1 cellular context compared by ENCODE assay signal in the genomic region with DNA sequence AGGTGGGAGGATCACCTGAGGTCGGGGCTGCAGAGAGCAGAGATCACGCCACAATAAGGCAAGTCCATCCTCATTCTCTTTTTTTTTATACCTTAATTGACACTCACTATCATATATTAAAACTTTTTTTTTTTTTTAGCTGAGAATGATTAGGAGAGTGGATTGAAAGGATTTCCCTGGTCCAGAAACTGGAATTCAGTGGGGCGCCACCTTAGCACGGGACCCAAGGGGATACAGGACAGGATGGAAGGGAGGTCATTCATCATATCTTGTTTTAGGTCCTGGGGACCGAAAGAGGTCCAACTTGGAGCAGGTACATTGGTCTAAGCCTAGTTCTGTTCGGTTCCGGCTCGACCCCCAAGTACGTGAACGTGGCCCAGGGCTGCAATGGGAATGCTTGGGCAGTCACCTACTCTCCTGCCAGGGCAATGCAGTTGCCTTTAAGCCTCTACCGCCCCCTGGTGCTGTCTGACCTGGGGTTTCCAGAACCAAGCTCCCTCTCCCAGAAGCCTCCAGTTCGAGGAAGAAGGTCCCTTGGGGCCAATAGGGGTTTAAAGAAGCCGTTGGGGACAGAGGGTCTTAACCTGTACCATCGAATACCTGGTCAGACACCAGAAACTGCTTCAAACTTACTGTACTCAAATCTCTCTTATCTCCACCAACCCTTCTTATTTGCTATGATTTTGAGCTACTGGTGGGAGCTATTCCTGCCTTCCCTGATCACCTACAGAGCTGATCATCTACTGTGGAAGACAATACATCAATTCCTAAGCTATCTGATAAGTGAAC.
TF ChIP-seq lines count a peak whose summit lies in the region.

No MANE protein-coding gene starts in this region.

TF ChIP-seq in HepG2, 621 proteins besides CTCF, POLR2A, EP300 and RAD21 (continued from another document and continues in another):
- TF ChIP-seq MAFF (IDR thresholded peaks at IDR 0.05; ENCODE audit: low read depth, low read length) (no peak), ZFP91 (CRISPR knock-in tag; IDR thresholded peaks at IDR 0.05; ENCODE audit: borderline replicate concordance) (peak; percentile 63; the same call in 1 of the 2 replicates), HNRNPK (IDR thresholded peaks at IDR 0.05; ENCODE audit: low read depth, low read length, poor library complexity, severe bottlenecking) (no peak), STAT5B (CRISPR knock-in tag; IDR thresholded peaks at IDR 0.05) (no peak), ZNF768 (CRISPR knock-in tag; IDR thresholded peaks at IDR 0.05) (no peak), NFE2L1 (CRISPR knock-in tag; IDR thresholded peaks at IDR 0.05; ENCODE audit: borderline replicate concordance) (no peak), ZNF329 (CRISPR knock-in tag; IDR thresholded peaks at IDR 0.05; ENCODE audit: low read depth) (no peak), ETV6 (CRISPR knock-in tag; conservative IDR thresholded peaks at IDR 0.05) (no peak), CBFB (CRISPR knock-in tag; IDR thresholded peaks at IDR 0.05) (0 out of 2 replicates have a peak, but pooled peaks have one; percentile 62), ZC3H4 (CRISPR knock-in tag; IDR thresholded peaks at IDR 0.05; ENCODE audit: borderline replicate concordance) (no peak), ZNF891 (CRISPR knock-in tag; IDR thresholded peaks at IDR 0.05) (no peak), KIAA2018 (CRISPR knock-in tag; IDR thresholded peaks at IDR 0.05; ENCODE audit: borderline replicate concordance) (no peak), ZNF512B (CRISPR knock-in tag; IDR thresholded peaks at IDR 0.05; ENCODE audit: borderline replicate concordance) (peak; percentile 37; the same call in 1 of the 2 replicates), ZNF549 (CRISPR knock-in tag; IDR thresholded peaks at IDR 0.05) (no peak), AHR (CRISPR knock-in tag; IDR thresholded peaks at IDR 0.05) (0 out of 2 replicates have a peak, but pooled peaks have one; percentile 61), PAWR (CRISPR knock-in tag; IDR thresholded peaks at IDR 0.05; ENCODE audit: borderline replicate concordance) (no peak), NFIB (CRISPR knock-in tag; IDR thresholded peaks at IDR 0.05; ENCODE audit: borderline replicate concordance) (no peak), MEIS1 (CRISPR knock-in tag; IDR thresholded peaks at IDR 0.05; ENCODE audit: borderline replicate concordance) (no peak), LCORL (IDR thresholded peaks at IDR 0.05) (no peak), LCORL (CRISPR knock-in tag; IDR thresholded peaks at IDR 0.05) (peak; percentile 84), ZFP62 (CRISPR knock-in tag; IDR thresholded peaks at IDR 0.05) (no peak), RBFOX2 (IDR thresholded peaks at IDR 0.05; ENCODE audit: low read depth, low read length) (no peak), ZNF569 (CRISPR knock-in tag; IDR thresholded peaks at IDR 0.05; ENCODE audit: borderline replicate concordance) (no peak), ZNF572 (CRISPR knock-in tag; IDR thresholded peaks at IDR 0.05) (no peak), NFIC (IDR thresholded peaks at IDR 0.05; ENCODE audit: low read length) (no peak)
- TF ChIP-seq, protein P1, sequence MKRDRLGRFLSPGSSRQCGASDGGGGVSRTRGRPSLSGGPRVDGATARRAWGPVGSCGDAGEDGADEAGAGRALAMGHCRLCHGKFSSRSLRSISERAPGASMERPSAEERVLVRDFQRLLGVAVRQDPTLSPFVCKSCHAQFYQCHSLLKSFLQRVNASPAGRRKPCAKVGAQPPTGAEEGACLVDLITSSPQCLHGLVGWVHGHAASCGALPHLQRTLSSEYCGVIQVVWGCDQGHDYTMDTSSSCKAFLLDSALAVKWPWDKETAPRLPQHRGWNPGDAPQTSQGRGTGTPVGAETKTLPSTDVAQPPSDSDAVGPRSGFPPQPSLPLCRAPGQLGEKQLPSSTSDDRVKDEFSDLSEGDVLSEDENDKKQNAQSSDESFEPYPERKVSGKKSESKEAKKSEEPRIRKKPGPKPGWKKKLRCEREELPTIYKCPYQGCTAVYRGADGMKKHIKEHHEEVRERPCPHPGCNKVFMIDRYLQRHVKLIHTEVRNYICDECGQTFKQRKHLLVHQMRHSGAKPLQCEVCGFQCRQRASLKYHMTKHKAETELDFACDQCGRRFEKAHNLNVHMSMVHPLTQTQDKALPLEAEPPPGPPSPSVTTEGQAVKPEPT (CRISPR knock-in tag; IDR thresholded peaks at IDR 0.05; ENCODE audit: low read depth): no peak
- TF ChIP-seq, protein P2, sequence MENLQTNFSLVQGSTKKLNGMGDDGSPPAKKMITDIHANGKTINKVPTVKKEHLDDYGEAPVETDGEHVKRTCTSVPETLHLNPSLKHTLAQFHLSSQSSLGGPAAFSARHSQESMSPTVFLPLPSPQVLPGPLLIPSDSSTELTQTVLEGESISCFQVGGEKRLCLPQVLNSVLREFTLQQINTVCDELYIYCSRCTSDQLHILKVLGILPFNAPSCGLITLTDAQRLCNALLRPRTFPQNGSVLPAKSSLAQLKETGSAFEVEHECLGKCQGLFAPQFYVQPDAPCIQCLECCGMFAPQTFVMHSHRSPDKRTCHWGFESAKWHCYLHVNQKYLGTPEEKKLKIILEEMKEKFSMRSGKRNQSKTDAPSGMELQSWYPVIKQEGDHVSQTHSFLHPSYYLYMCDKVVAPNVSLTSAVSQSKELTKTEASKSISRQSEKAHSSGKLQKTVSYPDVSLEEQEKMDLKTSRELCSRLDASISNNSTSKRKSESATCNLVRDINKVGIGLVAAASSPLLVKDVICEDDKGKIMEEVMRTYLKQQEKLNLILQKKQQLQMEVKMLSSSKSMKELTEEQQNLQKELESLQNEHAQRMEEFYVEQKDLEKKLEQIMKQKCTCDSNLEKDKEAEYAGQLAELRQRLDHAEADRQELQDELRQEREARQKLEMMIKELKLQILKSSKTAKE (CRISPR knock-in tag; IDR thresholded peaks at IDR 0.05; ENCODE audit: borderline replicate concordance): no peak; the same call in 1 of the 2 replicates
- TF ChIP-seq, protein P3, sequence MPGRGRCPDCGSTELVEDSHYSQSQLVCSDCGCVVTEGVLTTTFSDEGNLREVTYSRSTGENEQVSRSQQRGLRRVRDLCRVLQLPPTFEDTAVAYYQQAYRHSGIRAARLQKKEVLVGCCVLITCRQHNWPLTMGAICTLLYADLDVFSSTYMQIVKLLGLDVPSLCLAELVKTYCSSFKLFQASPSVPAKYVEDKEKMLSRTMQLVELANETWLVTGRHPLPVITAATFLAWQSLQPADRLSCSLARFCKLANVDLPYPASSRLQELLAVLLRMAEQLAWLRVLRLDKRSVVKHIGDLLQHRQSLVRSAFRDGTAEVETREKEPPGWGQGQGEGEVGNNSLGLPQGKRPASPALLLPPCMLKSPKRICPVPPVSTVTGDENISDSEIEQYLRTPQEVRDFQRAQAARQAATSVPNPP (CRISPR knock-in tag; IDR thresholded peaks at IDR 0.05): no peak
- TF ChIP-seq, protein P4, sequence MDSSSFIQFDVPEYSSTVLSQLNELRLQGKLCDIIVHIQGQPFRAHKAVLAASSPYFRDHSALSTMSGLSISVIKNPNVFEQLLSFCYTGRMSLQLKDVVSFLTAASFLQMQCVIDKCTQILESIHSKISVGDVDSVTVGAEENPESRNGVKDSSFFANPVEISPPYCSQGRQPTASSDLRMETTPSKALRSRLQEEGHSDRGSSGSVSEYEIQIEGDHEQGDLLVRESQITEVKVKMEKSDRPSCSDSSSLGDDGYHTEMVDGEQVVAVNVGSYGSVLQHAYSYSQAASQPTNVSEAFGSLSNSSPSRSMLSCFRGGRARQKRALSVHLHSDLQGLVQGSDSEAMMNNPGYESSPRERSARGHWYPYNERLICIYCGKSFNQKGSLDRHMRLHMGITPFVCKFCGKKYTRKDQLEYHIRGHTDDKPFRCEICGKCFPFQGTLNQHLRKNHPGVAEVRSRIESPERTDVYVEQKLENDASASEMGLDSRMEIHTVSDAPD (CRISPR knock-in tag; IDR thresholded peaks at IDR 0.05): no peak
- TF ChIP-seq, protein P5, sequence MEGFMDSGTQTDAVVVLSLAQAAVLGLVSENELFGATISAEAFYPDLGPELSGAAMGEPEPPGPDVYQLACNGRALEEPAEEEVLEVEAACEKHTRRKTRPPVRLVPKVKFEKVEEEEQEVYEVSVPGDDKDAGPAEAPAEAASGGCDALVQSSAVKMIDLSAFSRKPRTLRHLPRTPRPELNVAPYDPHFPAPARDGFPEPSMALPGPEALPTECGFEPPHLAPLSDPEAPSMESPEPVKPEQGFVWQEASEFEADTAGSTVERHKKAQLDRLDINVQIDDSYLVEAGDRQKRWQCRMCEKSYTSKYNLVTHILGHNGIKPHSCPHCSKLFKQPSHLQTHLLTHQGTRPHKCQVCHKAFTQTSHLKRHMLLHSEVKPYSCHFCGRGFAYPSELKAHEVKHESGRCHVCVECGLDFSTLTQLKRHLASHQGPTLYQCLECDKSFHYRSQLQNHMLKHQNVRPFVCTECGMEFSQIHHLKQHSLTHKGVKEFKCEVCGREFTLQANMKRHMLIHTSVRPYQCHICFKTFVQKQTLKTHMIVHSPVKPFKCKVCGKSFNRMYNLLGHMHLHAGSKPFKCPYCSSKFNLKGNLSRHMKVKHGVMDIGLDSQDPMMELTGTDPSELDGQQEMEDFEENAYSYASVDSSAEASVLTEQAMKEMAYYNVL (CRISPR knock-in tag; IDR thresholded peaks at IDR 0.05; ENCODE audit: borderline replicate concordance): no peak
- TF ChIP-seq, protein P6, sequence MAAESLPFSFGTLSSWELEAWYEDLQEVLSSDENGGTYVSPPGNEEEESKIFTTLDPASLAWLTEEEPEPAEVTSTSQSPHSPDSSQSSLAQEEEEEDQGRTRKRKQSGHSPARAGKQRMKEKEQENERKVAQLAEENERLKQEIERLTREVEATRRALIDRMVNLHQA (CRISPR knock-in tag; IDR thresholded peaks at IDR 0.05): no peak
